1 cellular context compared by ENCODE assay signal in the genomic region with DNA sequence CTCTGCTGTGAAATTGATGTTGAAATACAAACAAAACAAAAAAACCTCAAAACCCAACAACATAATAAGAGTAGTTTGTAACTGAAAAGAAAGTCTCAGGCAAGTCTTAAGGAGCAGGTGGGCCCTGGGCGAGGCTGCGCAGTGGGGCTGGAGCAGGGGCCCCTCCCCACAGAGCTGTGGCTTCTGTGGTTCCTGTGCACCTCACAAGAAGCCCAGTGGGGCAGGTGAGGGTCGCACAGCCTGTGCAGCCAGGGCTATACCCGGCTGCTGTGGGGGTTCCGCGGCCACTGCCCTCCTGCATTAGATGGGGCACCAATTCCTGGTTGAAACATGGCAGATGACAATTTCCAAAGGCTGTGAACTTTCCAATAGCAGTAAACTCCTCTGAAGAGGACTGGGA.
TF ChIP-seq lines count a peak whose summit lies in the region.

No MANE protein-coding gene starts in this region.

TF ChIP-seq in K562, 482 proteins besides CTCF, POLR2A, EP300 and RAD21 (continued from another document):
- TF ChIP-seq ZC3H11A (IDR thresholded peaks at IDR 0.05; ENCODE audit: low read depth, low read length) (no peak), ZFP1 (CRISPR knock-in tag; IDR thresholded peaks at IDR 0.05) (no peak), ZBTB49 (CRISPR knock-in tag; IDR thresholded peaks at IDR 0.05; ENCODE audit: borderline replicate concordance) (no peak), SMAD1 (IDR thresholded peaks at IDR 0.05; ENCODE audit: low read depth, low read length, partially characterized antibody) (no peak), ZNF584 (CRISPR knock-in tag; IDR thresholded peaks at IDR 0.05; ENCODE audit: low read depth) (no peak), ZNF174 (CRISPR knock-in tag; IDR thresholded peaks at IDR 0.05) (no peak), TARDBP (IDR thresholded peaks at IDR 0.05) (no peak), SMARCA4 (IDR thresholded peaks at IDR 0.05) (no peak), DIDO1 (tag; IDR thresholded peaks at IDR 0.05; ENCODE audit: low read depth) (no peak), KLF10 (CRISPR knock-in tag; IDR thresholded peaks at IDR 0.05) (no peak)
TF ChIP-seq in K562: peak in this region for 0.
